Comparison of ENCODE assay signal across 8 cellular contexts in genomic region chr18:23515911-23516546, GRCh38. TPM values are rescaled to one million over a fixed set of nuclear protein-coding genes. Genes with fewer than 3 reads are reported as not detected.
DNase-seq lines count a peak whose midpoint lies in the region; ATAC-seq and TF ChIP-seq lines count a peak whose summit lies in the region.

No MANE protein-coding gene starts in this region.

- intact Hi-C loops in lower leg skin (cut with DNase I; ENCODE audit: low total_unique reads) = loop anchor here (10.0 kb wide), 1 partner anchor 189 kb away; no protein-coding TSS in a partner anchor

- DNase-seq in AG20443 (ENCODE audit: low spot score) (peak; percentile 82), NCI-H526 treated with DMSO at 0.1 percent for 48 hours (lab: John Stamatoyannopoulos, UW) (peak; percentile 53), dermis blood vessel endothelial cell (peak; percentile 90), lower leg skin (ENCODE audit: low spot score in 2 of 2) (peak; percentile 68 to 94)
- DNase-seq in activated CD4-positive, alpha-beta T cell treated with anti-CD3 and anti-CD28 coated beads, Interleukin-2, amount 50 U/mL, for 24 hours (ENCODE audit: low read depth in 1 of 2, low spot score in 1 of 2) = peak; percentile 38 to 71
- DNase-seq in stimulated activated CD8-positive, alpha-beta memory T cell treated with anti-CD3 and anti-CD28 coated beads, Interleukin-12 subunit alpha, Interleukin-12 subunit beta, amount 100 ng/mL, for 24 hours (ENCODE audit: extremely low read depth) = peak; percentile 34

- 45% methylated on average over 17 of the region's 17 CpGs for WGBS in lower leg skin, 2 donors

- TF ChIP-seq POLR2A in lower leg skin (IDR thresholded peaks at IDR 0.05) = no peak

- no peak overlapping the region for H3K4me3 ChIP-seq in lower leg skin (ENCODE audit: low read depth, poor library complexity, severe bottlenecking)

- peak in 1 of 3 donors; percentile 47 for TF ChIP-seq CTCF in lower leg skin (IDR thresholded peaks at IDR 0.05)

- ATAC-seq in GM19025 (IDR thresholded peaks at IDR 0.05; ENCODE audit: low read depth, unreplicated experiment) (peak; percentile 86), HG03354 (IDR thresholded peaks at IDR 0.05; ENCODE audit: poor library complexity, severe bottlenecking, unreplicated experiment) (peak; percentile 89)

RNA-seq across cellular contexts. Expression of gene RMC1, which starts 12.7 kb away (rescaled TPM):
- total RNA-seq in dermis blood vessel endothelial cell (28.8 and 33.1 TPM in 2 replicates), lower leg skin (10 to 100 TPM; 16.6 to 33.1 (median 25.4) TPM)

Comparison
In these comparisons a context has a peak if more than half of its experiments do, and no peak if none do; other contexts are left out.
1. DNase-seq: peak in every context shown above with its lines; median percentile 90 in dermis blood vessel endothelial cell; 82 in AG20443; 81 in lower leg skin; 54 in activated CD4-positive, alpha-beta T cell treated with anti-CD3 and anti-CD28 coated beads, Interleukin-2, amount 50 U/mL, for 24 hours; 53 in NCI-H526 treated with DMSO at 0.1 percent for 48 hours; 34 in stimulated activated CD8-positive, alpha-beta memory T cell treated with anti-CD3 and anti-CD28 coated beads, Interleukin-12 subunit alpha, Interleukin-12 subunit beta, amount 100 ng/mL, for 24 hours.